Comparison of ENCODE assay signal across 26 cellular contexts in the genomic region with DNA sequence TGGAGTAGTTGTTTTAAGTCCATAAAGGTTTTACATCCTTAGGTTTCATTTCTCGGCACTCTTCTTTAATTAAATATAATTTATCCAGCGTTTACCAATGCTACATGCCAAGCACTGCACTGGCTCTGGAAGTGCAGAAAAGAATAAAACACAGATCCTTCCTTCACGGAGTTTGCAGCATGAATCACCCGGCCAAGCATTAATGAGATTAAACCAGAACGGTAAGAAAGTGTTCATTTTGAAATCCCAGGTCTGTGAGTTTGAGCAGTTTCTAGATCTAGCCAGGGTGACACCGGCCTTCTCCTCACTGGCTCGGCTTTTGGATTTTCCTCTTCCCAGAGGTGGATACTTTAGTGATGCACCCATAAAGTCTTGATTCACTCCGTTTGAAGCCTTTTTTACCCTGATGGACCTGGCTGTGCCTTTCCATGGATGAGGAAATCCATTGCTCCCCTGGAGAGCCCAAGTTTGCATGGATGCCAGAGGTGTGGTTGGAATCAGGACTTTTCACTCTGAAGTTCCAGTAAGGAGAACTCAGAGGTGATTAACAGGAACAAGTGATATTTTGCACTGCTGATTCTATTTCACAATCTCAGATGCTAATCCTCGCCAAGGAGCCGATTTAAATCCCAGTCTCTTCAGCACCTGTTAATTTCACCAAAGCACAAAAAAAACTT.
A peak's percentile ranks its signal among the peaks of the same experiment; 100 is the strongest.
DNase-seq lines count a peak whose midpoint lies in the region; ATAC-seq and TF ChIP-seq lines count a peak whose summit lies in the region.
"Had no signal": no experiment of that assay in that cellular context is flagged by ENCODE, and none has a peak within 500 bp of the region (broad histone marks: within the 10 kb centered on the region; RNA-seq: fewer than 3 reads in every experiment).

No MANE protein-coding gene starts in this region.

- H3K4me1 Mint-ChIP-seq in activated CD8-positive, alpha-beta T cell treated with anti-CD3 and anti-CD28 coated beads, Interleukin-2, amount 10 ng/mL, durations not matched to agents 7 days and 5 days (ENCODE audit: low read depth): peaks cover 2% of the 10 kb centered on the region
- H3K4me1 Mint-ChIP-seq: CD14-positive monocyte had no signal

- no peaks in the 10 kb centered on the region for H3K36me3 Mint-ChIP-seq in activated CD8-positive, alpha-beta T cell treated with anti-CD3 and anti-CD28 coated beads, Interleukin-2, amount 10 ng/mL, durations not matched to agents 7 days and 5 days (ENCODE audit: low read depth)
- H3K36me3 Mint-ChIP-seq: CD14-positive monocyte had no signal

- H3K79me2 ChIP-seq in osteoblast (ENCODE audit: insufficient read depth, low read length): no peaks in the 10 kb centered on the region

- intact Hi-C loops in A673 (cut with micrococcal nuclease; ENCODE audit: unreplicated experiment): no loop called here
- intact Hi-C loops in left ventricle myocardium inferior (cut with micrococcal nuclease): no loop called here

- H2AFZ ChIP-seq in osteoblast (ENCODE audit: low read length): no peak overlapping the region
- H2AFZ ChIP-seq: PC-9 had no signal

- TF ChIP-seq CTCF in A673 (conservative IDR thresholded peaks at IDR 0.05; ENCODE audit: low read depth, low read length) (no peak), gastroesophageal sphincter (IDR thresholded peaks at IDR 0.05) (no peak), osteoblast (IDR thresholded peaks at IDR 0.05; ENCODE audit: extremely low read depth, low read depth, low read length) (no peak), left ventricle myocardium inferior (IDR thresholded peaks at IDR 0.05; ENCODE audit: borderline replicate concordance) (no peak)

- peaks cover 9% of the 10 kb centered on the region for H3K9me3 Mint-ChIP-seq in activated CD8-positive, alpha-beta T cell treated with anti-CD3 and anti-CD28 coated beads, Interleukin-2, amount 10 ng/mL, durations not matched to agents 7 days and 5 days (ENCODE audit: insufficient read depth)

- BruUV-seq in A673 (replicated peaks; lab: Mats Ljungman, UMichigan): no TSS peak

- DNase-seq in A673 (ENCODE audit: low spot score): peak; percentile 43
- DNase-seq in astrocyte of the hippocampus (ENCODE audit: low read depth, low spot score): peak; percentile 63
- DNase-seq in osteoblast (ENCODE audit: insufficient read length, low spot score, missing footprints): peak; percentile 21
- DNase-seq in HUDEP-2 (lab: John Stamatoyannopoulos, UW; ENCODE audit: unreplicated experiment in 76 of 76): no peak
- no peak for DNase-seq in left ventricle myocardium inferior
- no peak for DNase-seq in activated CD8-positive, alpha-beta T cell treated with anti-CD3 and anti-CD28 coated beads, Interleukin-2, amount 10 ng/mL, durations not matched to agents 7 days and 5 days
- DNase-seq: ACHN; BE2C; Calu3; DMS79 treated with DMSO at 0.1 percent for 48 hours; GF-D8; Kasumi-1; MV-4-11; NCI-H1105; NCI-H1436 treated with DMSO at 0.1 percent for 48 hours; NCI-H187 treated with DMSO at 0.1 percent for 48 hours; NCI-H748 treated with DMSO at 0.1 percent for 48 hours; NK-92 treated with Interleukin-12 subunit alpha and Interleukin-12 subunit beta, amount 100 ng/mL, for 24 hours; PC-9; SJCRH30 had no signal

- ATAC-seq in gastroesophageal sphincter (peak; percentile 55), HG03025 (IDR thresholded peaks at IDR 0.05; ENCODE audit: low FRiP score, unreplicated experiment) (no peak)
- ATAC-seq in activated CD8-positive, alpha-beta T cell treated with anti-CD3 and anti-CD28 coated beads, Interleukin-2, amount 10 ng/mL, durations not matched to agents 7 days and 5 days: no peak
- ATAC-seq: K562, Right ventricle myocardium inferior had no signal

- H3K36me3 ChIP-seq in A673 (ENCODE audit: insufficient read depth, low read length, poor library complexity, severe bottlenecking) (no peaks in the 10 kb centered on the region), gastroesophageal sphincter (no peaks in the 10 kb centered on the region), osteoblast (ENCODE audit: insufficient read depth, low read length) (no peaks in the 10 kb centered on the region), left ventricle myocardium inferior (no peaks in the 10 kb centered on the region)
- H3K36me3 ChIP-seq: BE2C, SJCRH30 had no signal

- H3K4me1 ChIP-seq in A673 (ENCODE audit: insufficient read depth, low read length, poor library complexity, severe bottlenecking) (peaks cover 10% of the 10 kb centered on the region), gastroesophageal sphincter (no peaks in the 10 kb centered on the region), osteoblast (ENCODE audit: insufficient read depth, low read length) (no peaks in the 10 kb centered on the region), left ventricle myocardium inferior (no peaks in the 10 kb centered on the region)
- H3K4me1 ChIP-seq: BE2C, SJCRH30 had no signal

- H3K9me3 ChIP-seq in A673 (ENCODE audit: low read depth, low read length, poor library complexity, severe bottlenecking) (no peaks in the 10 kb centered on the region), gastroesophageal sphincter (no peaks in the 10 kb centered on the region), osteoblast (ENCODE audit: low read depth, low read length) (no peaks in the 10 kb centered on the region), left ventricle myocardium inferior (replicated peaks) (peaks cover 12% of the 10 kb centered on the region)
- H3K9me3 ChIP-seq: BE2C, SJCRH30 had no signal

- POLR2A ChIA-PET in A673 (lab: Charles Lee; ENCODE audit: low non-redundant PET): no interaction called here
- POLR2A ChIA-PET in activated CD8-positive, alpha-beta T cell treated with anti-CD3 and anti-CD28 coated beads, Interleukin-2, amount 10 ng/mL, durations not matched to agents 7 days and 5 days (lab: Charles Lee): no interaction called here

- CTCF ChIA-PET in A673 (lab: Charles Lee): no interaction called here
- CTCF ChIA-PET in activated CD8-positive, alpha-beta T cell treated with anti-CD3 and anti-CD28 coated beads, Interleukin-2, amount 10 ng/mL, durations not matched to agents 7 days and 5 days (lab: Charles Lee): no interaction called here

- 67 to 75% methylated on average over 10 of the region's 10 CpGs for WGBS in gastroesophageal sphincter (ENCODE audit: low coverage in 1 of 2), 2 donors

- TF ChIP-seq EP300 in gastroesophageal sphincter (IDR thresholded peaks at IDR 0.05): no peak

- H3K27me3 ChIP-seq in A673 (replicated peaks; ENCODE audit: insufficient read depth, low read depth, low read length, poor library complexity) (no peaks in the 10 kb centered on the region), gastroesophageal sphincter (no peaks in the 10 kb centered on the region), osteoblast (ENCODE audit: insufficient read depth, low read length) (peaks cover 4% of the 10 kb centered on the region), left ventricle myocardium inferior (ENCODE audit: low read depth) (peaks cover 31% of the 10 kb centered on the region)
- H3K27me3 ChIP-seq: BE2C had no signal

- peaks cover 3% of the 10 kb centered on the region for H4K20me1 ChIP-seq in osteoblast (ENCODE audit: insufficient read depth, low read length)

- H3K27ac ChIP-seq in A673 (ENCODE audit: low read depth, low read length, poor library complexity, severe bottlenecking) (peak overlapping the region; percentile 21), gastroesophageal sphincter (no peak overlapping the region), osteoblast (ENCODE audit: low read depth, low read length) (no peak overlapping the region), left ventricle myocardium inferior (replicated peaks) (no peak overlapping the region)
- H3K27ac ChIP-seq: 22Rv1, PC-9, SJCRH30 had no signal

- no peak overlapping the region for H3K4me3 Mint-ChIP-seq in activated CD8-positive, alpha-beta T cell treated with anti-CD3 and anti-CD28 coated beads, Interleukin-2, amount 10 ng/mL, durations not matched to agents 7 days and 5 days
- H3K4me3 Mint-ChIP-seq: CD14-positive monocyte had no signal

- H3K27me3 Mint-ChIP-seq in activated CD8-positive, alpha-beta T cell treated with anti-CD3 and anti-CD28 coated beads, Interleukin-2, amount 10 ng/mL, durations not matched to agents 7 days and 5 days (ENCODE audit: low read depth): no peaks in the 10 kb centered on the region

- no peak overlapping the region for H3K4me2 ChIP-seq in osteoblast (ENCODE audit: insufficient read depth, low read length)
- H3K4me2 ChIP-seq: PC-9 had no signal

- no peak for TF ChIP-seq POLR2A in gastroesophageal sphincter (IDR thresholded peaks at IDR 0.05)

- H3K4me3 ChIP-seq in A673 (ENCODE audit: low read depth, low read length, poor library complexity, severe bottlenecking): no peak overlapping the region
- no peak overlapping the region for H3K4me3 ChIP-seq in gastroesophageal sphincter
- H3K4me3 ChIP-seq in osteoblast (ENCODE audit: insufficient read depth, low read length): no peak overlapping the region
- H3K4me3 ChIP-seq in left ventricle myocardium inferior: no peak overlapping the region
- H3K4me3 ChIP-seq: K562, PC-9, SJCRH30 had no signal

- H3K27ac Mint-ChIP-seq in activated CD8-positive, alpha-beta T cell treated with anti-CD3 and anti-CD28 coated beads, Interleukin-2, amount 10 ng/mL, durations not matched to agents 7 days and 5 days: no peak overlapping the region
- H3K27ac Mint-ChIP-seq: CD14-positive monocyte had no signal

Comparison
In these comparisons a context has a peak if more than half of its experiments do, and no peak if none do; other contexts are left out.
1. DNase-seq: peak in A673 (single experiment), astrocyte of the hippocampus (single experiment) and osteoblast (single experiment); none in HUDEP-2 (0 of 76), left ventricle myocardium inferior (single experiment) and activated CD8-positive, alpha-beta T cell treated with anti-CD3 and anti-CD28 coated beads, Interleukin-2, amount 10 ng/mL, durations not matched to agents 7 days and 5 days (single experiment).